ENCODE assay signal across 1 cellular context in genomic region chr14:99318959-99319295, GRCh38.
TF ChIP-seq lines count a peak whose summit lies in the region.

No MANE protein-coding gene starts in this region.

TF ChIP-seq in A549, 52 proteins besides CTCF, POLR2A, EP300 and RAD21 (continued from another document):
- no peak for TF ChIP-seq MAZ (IDR thresholded peaks at IDR 0.05; ENCODE audit: borderline replicate concordance, low read depth, low read length)
- no peak for TF ChIP-seq ZNF302 (CRISPR knock-in tag; IDR thresholded peaks at IDR 0.05)
- no peak for TF ChIP-seq CBX2 (IDR thresholded peaks at IDR 0.05; ENCODE audit: borderline replicate concordance, low read depth)
